ENCODE assay signal across 9 cellular contexts in genomic region chr15:74543583-74543982, GRCh38. TPM values are rescaled to one million over a fixed set of nuclear protein-coding genes. Genes with fewer than 3 reads are reported as not detected.
DNase-seq lines count a peak whose midpoint lies in the region; ATAC-seq, FAIRE-seq and TF ChIP-seq lines count a peak whose summit lies in the region.
"Had no signal": no experiment of that assay in that cellular context is flagged by ENCODE, and none has a peak within 500 bp of the region (broad histone marks: within the 10 kb centered on the region; RNA-seq: fewer than 3 reads in every experiment).

No MANE protein-coding gene starts in this region.

- POLR2A ChIA-PET in CD4-positive, alpha-beta memory T cell (lab: Charles Lee; ENCODE audit: partially characterized antibody), result interaction anchor here (4.3 kb wide), 1 partner anchor 73 kb away, joined by 68 read pairs; the partner anchor contains the start of gene CLK3

- H3K4me3 ChIP-seq in CD4-positive, alpha-beta memory T cell (ENCODE audit: low read length in 2 of 2), result no peak overlapping the region
- peak overlapping the region; percentile 8 to 12 for H3K4me3 ChIP-seq in kidney (ENCODE audit: low read length in 2 of 2)
- H3K4me3 ChIP-seq: ovary had no signal

- DNase-seq in CD4-positive, alpha-beta memory T cell, result peak; percentile 24 to 57 (median 43)
- DNase-seq in activated T-cell treated with anti-CD3 and anti-CD28 coated beads, Interleukin-2, amount 50 U/mL, for 4 hours, result peak; percentile 27
- no peak for DNase-seq in kidney
- no peak for DNase-seq in DMS79 treated with DMSO at 0.1 percent for 48 hours (lab: John Stamatoyannopoulos, UW)
- no peak for DNase-seq in GM19240 (ENCODE audit: insufficient read length, low spot score)
- DNase-seq: ovary had no signal

- peak overlapping the region; percentile 25 to 89 (median 66) for H3K27ac Mint-ChIP-seq in CD4-positive, alpha-beta memory T cell

- FAIRE-seq in kidney (lab: Jason Lieb, UNC), result no peak

- H3K9me3 Mint-ChIP-seq in CD4-positive, alpha-beta memory T cell, result no peaks in the 10 kb centered on the region
- H3K9me3 Mint-ChIP-seq in activated T-cell treated with anti-CD3 and anti-CD28 coated beads, Interleukin-2, amount 50 U/mL, for 4 hours, result no peaks in the 10 kb centered on the region

- no peaks in the 10 kb centered on the region for H3K9me3 ChIP-seq in CD4-positive, alpha-beta memory T cell (ENCODE audit: control insufficient read depth in 1 of 2, low read length in 2 of 2)
- H3K9me3 ChIP-seq in KOPT-K1 (ENCODE audit: insufficient read depth, low read length, poor library complexity, severe bottlenecking) (no peaks in the 10 kb centered on the region), kidney (ENCODE audit: control insufficient read depth in 1 of 2, low read length in 2 of 2) (no peaks in the 10 kb centered on the region)
- H3K9me3 ChIP-seq: ovary had no signal

- ATAC-seq in activated T-cell treated with anti-CD3 and anti-CD28 coated beads, Interleukin-2, amount 50 U/mL, for 4 hours, result peak; percentile 20 to 24
- ATAC-seq in HG03521 (IDR thresholded peaks at IDR 0.05; ENCODE audit: unreplicated experiment), result no peak
- ATAC-seq in GM18858 (IDR thresholded peaks at IDR 0.05; ENCODE audit: unreplicated experiment), result no peak

- TF ChIP-seq CTCF in kidney (IDR thresholded peaks at IDR 0.05; ENCODE audit: borderline replicate concordance, extremely low read depth, insufficient read depth), result no peak

- H3K4me3 Mint-ChIP-seq in CD4-positive, alpha-beta memory T cell, result peak overlapping the region; percentile 26 to 97 (median 86)
- H3K4me3 Mint-ChIP-seq in activated T-cell treated with anti-CD3 and anti-CD28 coated beads, Interleukin-2, amount 50 U/mL, for 4 hours, result peak overlapping the region; percentile 93

- no peaks in the 10 kb centered on the region for H3K27me3 ChIP-seq in CD4-positive, alpha-beta memory T cell (ENCODE audit: insufficient read depth, low read length)
- H3K27me3 ChIP-seq: ovary had no signal

- no peak overlapping the region for H3K27ac ChIP-seq in CD4-positive, alpha-beta memory T cell (ENCODE audit: low read depth, low read length)
- peak overlapping the region; percentile 81 for H3K27ac ChIP-seq in KOPT-K1 (ENCODE audit: low read depth, low read length, poor library complexity, severe bottlenecking)
- H3K27ac ChIP-seq in kidney (ENCODE audit: low read depth in 2 of 2, low read length in 2 of 2), result no peak overlapping the region
- H3K27ac ChIP-seq: ovary had no signal

- intact Hi-C loops in CD4-positive, alpha-beta memory T cell (cut with micrococcal nuclease), result loop anchor here (5.0 to 10.0 kb wide), 3 partner anchors 54 to 909 kb away; partner anchors contain the start of genes PML, SIN3A and STOML1
- intact Hi-C loops in kidney (cut with DNase I), result no loop called here

- CTCF ChIA-PET in CD4-positive, alpha-beta memory T cell (lab: Charles Lee; ENCODE audit: partially characterized antibody), result interaction anchor here (0.9 to 2.8 kb wide), 3 partner anchors 18 to 85 kb away, joined by 3 to 9 read pairs (median 3); partner anchors contain the start of gene CLK3

- peaks cover 0 to 1% of the 10 kb centered on the region in 2 donors for H3K27me3 Mint-ChIP-seq in CD4-positive, alpha-beta memory T cell
- no peaks in the 10 kb centered on the region for H3K27me3 Mint-ChIP-seq in activated T-cell treated with anti-CD3 and anti-CD28 coated beads, Interleukin-2, amount 50 U/mL, for 4 hours (ENCODE audit: low read depth)

- H3K4me1 ChIP-seq in CD4-positive, alpha-beta memory T cell (ENCODE audit: insufficient read depth, low read length), result peaks cover 62% of the 10 kb centered on the region
- H3K4me1 ChIP-seq in kidney (ENCODE audit: control insufficient read depth in 1 of 2, insufficient read depth in 1 of 2, low read depth in 1 of 2, low read length in 2 of 2), result peaks cover 18 to 28% of the 10 kb centered on the region in 2 donors

- peaks cover 55 to 85% (median 71%) of the 10 kb centered on the region in 4 donors for H3K4me1 Mint-ChIP-seq in CD4-positive, alpha-beta memory T cell
- peaks cover 74% of the 10 kb centered on the region for H3K4me1 Mint-ChIP-seq in activated T-cell treated with anti-CD3 and anti-CD28 coated beads, Interleukin-2, amount 50 U/mL, for 4 hours (ENCODE audit: low read depth)

- no peak overlapping the region for H3K9ac ChIP-seq in kidney (ENCODE audit: low read length in 2 of 2)

- peaks cover 7 to 46% of the 10 kb centered on the region in 2 donors for H3K36me3 Mint-ChIP-seq in CD4-positive, alpha-beta memory T cell
- peaks cover 13% of the 10 kb centered on the region for H3K36me3 Mint-ChIP-seq in activated T-cell treated with anti-CD3 and anti-CD28 coated beads, Interleukin-2, amount 50 U/mL, for 4 hours (ENCODE audit: insufficient read depth)

- H3K36me3 ChIP-seq in CD4-positive, alpha-beta memory T cell (ENCODE audit: insufficient read depth, low read length), result peaks cover 13% of the 10 kb centered on the region
- H3K36me3 ChIP-seq in KOPT-K1 (ENCODE audit: insufficient read depth, low read length) (peaks cover 32% of the 10 kb centered on the region), kidney (ENCODE audit: control insufficient read depth in 1 of 2, insufficient read depth in 2 of 2, low read length in 2 of 2) (no peaks in the 10 kb centered on the region)
- H3K36me3 ChIP-seq: ovary had no signal

RNA-seq across cellular contexts. Expression of gene ARID3B, which starts 2.6 kb away (rescaled TPM):
- total RNA-seq in CD4-positive, alpha-beta memory T cell, result 10 to 100 TPM; 32.9 TPM
- 10 to 100 TPM in 1 of 2 donors, 1 to 10 TPM in 1; 4.1 to 16.1 TPM for polyA plus RNA-seq in CD4-positive, alpha-beta memory T cell
- 10 to 100 TPM; 15.4 to 23.0 (median 21.8) TPM for total RNA-seq in activated T-cell treated with anti-CD3 and anti-CD28 coated beads, Interleukin-2, amount 50 U/mL, for 4 hours
- total RNA-seq in kidney, result 6.2 TPM
- 2.3 TPM for polyA plus RNA-seq in kidney (ENCODE audit: insufficient read depth, low read depth, low replicate concordance)

Comparison
In these comparisons a context has a peak if more than half of its experiments do, and no peak if none do; other contexts are left out.
1. DNase-seq: peak in CD4-positive, alpha-beta memory T cell (5 of 5) and activated T-cell treated with anti-CD3 and anti-CD28 coated beads, Interleukin-2, amount 50 U/mL, for 4 hours (single experiment); none in kidney (single experiment), DMS79 treated with DMSO at 0.1 percent for 48 hours (single experiment) and GM19240 (single experiment).
2. H3K4me3 ChIP-seq: peak in kidney (2 of 2); none in CD4-positive, alpha-beta memory T cell (0 of 2).
3. ATAC-seq: peak in activated T-cell treated with anti-CD3 and anti-CD28 coated beads, Interleukin-2, amount 50 U/mL, for 4 hours (2 of 2); none in HG03521 (single experiment) and GM18858 (single experiment).